1 cellular context compared by ENCODE assay signal in genomic region chr7:42152353-42153205, GRCh38.
TF ChIP-seq lines count a peak whose summit lies in the region.

No MANE protein-coding gene starts in this region.

TF ChIP-seq in GM23338, 12 proteins besides CTCF, POLR2A, EP300 and RAD21 (continued from another document):
- TF ChIP-seq, protein P1, sequence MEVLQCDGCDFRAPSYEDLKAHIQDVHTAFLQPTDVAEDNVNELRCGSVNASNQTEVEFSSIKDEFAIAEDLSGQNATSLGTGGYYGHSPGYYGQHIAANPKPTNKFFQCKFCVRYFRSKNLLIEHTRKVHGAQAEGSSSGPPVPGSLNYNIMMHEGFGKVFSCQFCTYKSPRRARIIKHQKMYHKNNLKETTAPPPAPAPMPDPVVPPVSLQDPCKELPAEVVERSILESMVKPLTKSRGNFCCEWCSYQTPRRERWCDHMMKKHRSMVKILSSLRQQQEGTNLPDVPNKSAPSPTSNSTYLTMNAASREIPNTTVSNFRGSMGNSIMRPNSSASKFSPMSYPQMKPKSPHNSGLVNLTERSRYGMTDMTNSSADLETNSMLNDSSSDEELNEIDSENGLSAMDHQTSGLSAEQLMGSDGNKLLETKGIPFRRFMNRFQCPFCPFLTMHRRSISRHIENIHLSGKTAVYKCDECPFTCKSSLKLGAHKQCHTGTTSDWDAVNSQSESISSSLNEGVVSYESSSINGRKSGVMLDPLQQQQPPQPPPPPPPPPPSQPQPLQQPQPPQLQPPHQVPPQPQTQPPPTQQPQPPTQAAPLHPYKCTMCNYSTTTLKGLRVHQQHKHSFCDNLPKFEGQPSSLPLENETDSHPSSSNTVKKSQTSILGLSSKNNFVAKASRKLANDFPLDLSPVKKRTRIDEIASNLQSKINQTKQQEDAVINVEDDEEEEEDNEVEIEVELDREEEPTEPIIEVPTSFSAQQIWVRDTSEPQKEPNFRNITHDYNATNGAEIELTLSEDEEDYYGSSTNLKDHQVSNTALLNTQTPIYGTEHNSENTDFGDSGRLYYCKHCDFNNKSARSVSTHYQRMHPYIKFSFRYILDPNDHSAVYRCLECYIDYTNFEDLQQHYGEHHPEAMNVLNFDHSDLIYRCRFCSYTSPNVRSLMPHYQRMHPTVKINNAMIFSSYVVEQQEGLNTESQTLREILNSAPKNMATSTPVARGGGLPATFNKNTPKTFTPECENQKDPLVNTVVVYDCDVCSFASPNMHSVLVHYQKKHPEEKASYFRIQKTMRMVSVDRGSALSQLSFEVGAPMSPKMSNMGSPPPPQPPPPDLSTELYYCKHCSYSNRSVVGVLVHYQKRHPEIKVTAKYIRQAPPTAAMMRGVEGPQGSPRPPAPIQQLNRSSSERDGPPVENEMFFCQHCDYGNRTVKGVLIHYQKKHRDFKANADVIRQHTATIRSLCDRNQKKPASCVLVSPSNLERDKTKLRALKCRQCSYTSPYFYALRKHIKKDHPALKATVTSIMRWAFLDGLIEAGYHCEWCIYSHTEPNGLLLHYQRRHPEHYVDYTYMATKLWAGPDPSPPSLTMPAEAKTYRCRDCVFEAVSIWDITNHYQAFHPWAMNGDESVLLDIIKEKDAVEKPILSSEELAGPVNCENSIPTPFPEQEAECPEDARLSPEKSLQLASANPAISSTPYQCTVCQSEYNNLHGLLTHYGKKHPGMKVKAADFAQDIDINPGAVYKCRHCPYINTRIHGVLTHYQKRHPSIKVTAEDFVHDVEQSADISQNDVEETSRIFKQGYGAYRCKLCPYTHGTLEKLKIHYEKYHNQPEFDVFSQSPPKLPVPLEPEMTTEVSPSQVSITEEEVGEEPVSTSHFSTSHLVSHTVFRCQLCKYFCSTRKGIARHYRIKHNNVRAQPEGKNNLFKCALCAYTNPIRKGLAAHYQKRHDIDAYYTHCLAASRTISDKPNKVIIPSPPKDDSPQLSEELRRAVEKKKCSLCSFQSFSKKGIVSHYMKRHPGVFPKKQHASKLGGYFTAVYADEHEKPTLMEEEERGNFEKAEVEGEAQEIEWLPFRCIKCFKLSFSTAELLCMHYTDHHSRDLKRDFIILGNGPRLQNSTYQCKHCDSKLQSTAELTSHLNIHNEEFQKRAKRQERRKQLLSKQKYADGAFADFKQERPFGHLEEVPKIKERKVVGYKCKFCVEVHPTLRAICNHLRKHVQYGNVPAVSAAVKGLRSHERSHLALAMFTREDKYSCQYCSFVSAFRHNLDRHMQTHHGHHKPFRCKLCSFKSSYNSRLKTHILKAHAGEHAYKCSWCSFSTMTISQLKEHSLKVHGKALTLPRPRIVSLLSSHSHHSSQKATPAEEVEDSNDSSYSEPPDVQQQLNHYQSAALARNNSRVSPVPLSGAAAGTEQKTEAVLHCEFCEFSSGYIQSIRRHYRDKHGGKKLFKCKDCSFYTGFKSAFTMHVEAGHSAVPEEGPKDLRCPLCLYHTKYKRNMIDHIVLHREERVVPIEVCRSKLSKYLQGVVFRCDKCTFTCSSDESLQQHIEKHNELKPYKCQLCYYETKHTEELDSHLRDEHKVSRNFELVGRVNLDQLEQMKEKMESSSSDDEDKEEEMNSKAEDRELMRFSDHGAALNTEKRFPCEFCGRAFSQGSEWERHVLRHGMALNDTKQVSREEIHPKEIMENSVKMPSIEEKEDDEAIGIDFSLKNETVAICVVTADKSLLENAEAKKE (CRISPR knock-in tag; IDR thresholded peaks at IDR 0.05): no peak
